In the genomic region with DNA sequence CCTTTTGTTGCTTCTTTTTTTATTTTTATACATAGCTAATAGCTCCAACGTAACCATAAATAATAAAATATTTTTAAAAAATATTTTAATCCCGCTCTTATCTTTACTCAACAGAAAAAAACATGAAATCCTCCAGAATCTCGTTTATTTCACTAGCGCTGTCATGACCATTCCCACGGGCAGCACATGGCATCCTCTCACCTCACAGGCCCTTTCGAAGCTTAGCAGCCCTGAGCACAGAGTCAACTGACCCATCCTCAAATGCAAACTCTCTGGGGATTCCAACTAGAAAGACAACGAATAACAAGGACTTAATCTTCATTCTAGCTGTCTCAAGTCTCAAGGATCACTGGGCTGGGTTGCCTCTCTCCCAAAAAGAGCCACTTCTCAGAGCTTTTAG, we compare ENCODE assay signal across 1 cellular context.
TF ChIP-seq lines count a peak whose summit lies in the region.

No MANE protein-coding gene starts in this region.

TF ChIP-seq in GM23338, 12 proteins besides CTCF, POLR2A, EP300 and RAD21 (continued from another document):
- TF ChIP-seq, protein P1, sequence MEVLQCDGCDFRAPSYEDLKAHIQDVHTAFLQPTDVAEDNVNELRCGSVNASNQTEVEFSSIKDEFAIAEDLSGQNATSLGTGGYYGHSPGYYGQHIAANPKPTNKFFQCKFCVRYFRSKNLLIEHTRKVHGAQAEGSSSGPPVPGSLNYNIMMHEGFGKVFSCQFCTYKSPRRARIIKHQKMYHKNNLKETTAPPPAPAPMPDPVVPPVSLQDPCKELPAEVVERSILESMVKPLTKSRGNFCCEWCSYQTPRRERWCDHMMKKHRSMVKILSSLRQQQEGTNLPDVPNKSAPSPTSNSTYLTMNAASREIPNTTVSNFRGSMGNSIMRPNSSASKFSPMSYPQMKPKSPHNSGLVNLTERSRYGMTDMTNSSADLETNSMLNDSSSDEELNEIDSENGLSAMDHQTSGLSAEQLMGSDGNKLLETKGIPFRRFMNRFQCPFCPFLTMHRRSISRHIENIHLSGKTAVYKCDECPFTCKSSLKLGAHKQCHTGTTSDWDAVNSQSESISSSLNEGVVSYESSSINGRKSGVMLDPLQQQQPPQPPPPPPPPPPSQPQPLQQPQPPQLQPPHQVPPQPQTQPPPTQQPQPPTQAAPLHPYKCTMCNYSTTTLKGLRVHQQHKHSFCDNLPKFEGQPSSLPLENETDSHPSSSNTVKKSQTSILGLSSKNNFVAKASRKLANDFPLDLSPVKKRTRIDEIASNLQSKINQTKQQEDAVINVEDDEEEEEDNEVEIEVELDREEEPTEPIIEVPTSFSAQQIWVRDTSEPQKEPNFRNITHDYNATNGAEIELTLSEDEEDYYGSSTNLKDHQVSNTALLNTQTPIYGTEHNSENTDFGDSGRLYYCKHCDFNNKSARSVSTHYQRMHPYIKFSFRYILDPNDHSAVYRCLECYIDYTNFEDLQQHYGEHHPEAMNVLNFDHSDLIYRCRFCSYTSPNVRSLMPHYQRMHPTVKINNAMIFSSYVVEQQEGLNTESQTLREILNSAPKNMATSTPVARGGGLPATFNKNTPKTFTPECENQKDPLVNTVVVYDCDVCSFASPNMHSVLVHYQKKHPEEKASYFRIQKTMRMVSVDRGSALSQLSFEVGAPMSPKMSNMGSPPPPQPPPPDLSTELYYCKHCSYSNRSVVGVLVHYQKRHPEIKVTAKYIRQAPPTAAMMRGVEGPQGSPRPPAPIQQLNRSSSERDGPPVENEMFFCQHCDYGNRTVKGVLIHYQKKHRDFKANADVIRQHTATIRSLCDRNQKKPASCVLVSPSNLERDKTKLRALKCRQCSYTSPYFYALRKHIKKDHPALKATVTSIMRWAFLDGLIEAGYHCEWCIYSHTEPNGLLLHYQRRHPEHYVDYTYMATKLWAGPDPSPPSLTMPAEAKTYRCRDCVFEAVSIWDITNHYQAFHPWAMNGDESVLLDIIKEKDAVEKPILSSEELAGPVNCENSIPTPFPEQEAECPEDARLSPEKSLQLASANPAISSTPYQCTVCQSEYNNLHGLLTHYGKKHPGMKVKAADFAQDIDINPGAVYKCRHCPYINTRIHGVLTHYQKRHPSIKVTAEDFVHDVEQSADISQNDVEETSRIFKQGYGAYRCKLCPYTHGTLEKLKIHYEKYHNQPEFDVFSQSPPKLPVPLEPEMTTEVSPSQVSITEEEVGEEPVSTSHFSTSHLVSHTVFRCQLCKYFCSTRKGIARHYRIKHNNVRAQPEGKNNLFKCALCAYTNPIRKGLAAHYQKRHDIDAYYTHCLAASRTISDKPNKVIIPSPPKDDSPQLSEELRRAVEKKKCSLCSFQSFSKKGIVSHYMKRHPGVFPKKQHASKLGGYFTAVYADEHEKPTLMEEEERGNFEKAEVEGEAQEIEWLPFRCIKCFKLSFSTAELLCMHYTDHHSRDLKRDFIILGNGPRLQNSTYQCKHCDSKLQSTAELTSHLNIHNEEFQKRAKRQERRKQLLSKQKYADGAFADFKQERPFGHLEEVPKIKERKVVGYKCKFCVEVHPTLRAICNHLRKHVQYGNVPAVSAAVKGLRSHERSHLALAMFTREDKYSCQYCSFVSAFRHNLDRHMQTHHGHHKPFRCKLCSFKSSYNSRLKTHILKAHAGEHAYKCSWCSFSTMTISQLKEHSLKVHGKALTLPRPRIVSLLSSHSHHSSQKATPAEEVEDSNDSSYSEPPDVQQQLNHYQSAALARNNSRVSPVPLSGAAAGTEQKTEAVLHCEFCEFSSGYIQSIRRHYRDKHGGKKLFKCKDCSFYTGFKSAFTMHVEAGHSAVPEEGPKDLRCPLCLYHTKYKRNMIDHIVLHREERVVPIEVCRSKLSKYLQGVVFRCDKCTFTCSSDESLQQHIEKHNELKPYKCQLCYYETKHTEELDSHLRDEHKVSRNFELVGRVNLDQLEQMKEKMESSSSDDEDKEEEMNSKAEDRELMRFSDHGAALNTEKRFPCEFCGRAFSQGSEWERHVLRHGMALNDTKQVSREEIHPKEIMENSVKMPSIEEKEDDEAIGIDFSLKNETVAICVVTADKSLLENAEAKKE (CRISPR knock-in tag; IDR thresholded peaks at IDR 0.05) = no peak
- TF ChIP-seq JUNB (IDR thresholded peaks at IDR 0.05; ENCODE audit: unreplicated experiment) (no peak), POLR2AphosphoS5 (IDR thresholded peaks at IDR 0.05; ENCODE audit: low read depth) (no peak)
TF ChIP-seq in GM23338: peak in this region for 0.
